1 cellular context compared by ENCODE assay signal in the genomic region with DNA sequence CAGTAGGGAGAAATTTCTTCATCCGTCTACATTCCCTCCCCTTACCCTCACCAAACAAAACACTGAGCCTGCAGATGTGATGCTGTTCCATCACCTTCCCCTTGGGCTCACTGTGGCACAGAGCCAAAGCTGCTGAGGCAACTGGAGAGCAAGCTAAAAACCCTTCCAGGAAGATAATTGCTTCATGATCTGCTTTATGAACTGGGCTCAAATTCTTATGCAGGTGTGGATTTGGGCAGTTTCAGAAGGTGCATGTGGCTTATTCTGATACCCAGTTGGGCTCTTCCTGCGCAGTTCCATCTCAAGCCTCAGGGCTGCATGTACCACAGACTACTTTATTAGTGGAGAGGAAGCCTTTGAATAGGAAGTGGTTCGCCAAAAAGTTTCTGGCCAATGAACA.
TF ChIP-seq lines count a peak whose summit lies in the region.

No MANE protein-coding gene starts in this region.

TF ChIP-seq in GM23338, 12 proteins besides CTCF, POLR2A, EP300 and RAD21 (continued from another document):
- TF ChIP-seq, protein P1, sequence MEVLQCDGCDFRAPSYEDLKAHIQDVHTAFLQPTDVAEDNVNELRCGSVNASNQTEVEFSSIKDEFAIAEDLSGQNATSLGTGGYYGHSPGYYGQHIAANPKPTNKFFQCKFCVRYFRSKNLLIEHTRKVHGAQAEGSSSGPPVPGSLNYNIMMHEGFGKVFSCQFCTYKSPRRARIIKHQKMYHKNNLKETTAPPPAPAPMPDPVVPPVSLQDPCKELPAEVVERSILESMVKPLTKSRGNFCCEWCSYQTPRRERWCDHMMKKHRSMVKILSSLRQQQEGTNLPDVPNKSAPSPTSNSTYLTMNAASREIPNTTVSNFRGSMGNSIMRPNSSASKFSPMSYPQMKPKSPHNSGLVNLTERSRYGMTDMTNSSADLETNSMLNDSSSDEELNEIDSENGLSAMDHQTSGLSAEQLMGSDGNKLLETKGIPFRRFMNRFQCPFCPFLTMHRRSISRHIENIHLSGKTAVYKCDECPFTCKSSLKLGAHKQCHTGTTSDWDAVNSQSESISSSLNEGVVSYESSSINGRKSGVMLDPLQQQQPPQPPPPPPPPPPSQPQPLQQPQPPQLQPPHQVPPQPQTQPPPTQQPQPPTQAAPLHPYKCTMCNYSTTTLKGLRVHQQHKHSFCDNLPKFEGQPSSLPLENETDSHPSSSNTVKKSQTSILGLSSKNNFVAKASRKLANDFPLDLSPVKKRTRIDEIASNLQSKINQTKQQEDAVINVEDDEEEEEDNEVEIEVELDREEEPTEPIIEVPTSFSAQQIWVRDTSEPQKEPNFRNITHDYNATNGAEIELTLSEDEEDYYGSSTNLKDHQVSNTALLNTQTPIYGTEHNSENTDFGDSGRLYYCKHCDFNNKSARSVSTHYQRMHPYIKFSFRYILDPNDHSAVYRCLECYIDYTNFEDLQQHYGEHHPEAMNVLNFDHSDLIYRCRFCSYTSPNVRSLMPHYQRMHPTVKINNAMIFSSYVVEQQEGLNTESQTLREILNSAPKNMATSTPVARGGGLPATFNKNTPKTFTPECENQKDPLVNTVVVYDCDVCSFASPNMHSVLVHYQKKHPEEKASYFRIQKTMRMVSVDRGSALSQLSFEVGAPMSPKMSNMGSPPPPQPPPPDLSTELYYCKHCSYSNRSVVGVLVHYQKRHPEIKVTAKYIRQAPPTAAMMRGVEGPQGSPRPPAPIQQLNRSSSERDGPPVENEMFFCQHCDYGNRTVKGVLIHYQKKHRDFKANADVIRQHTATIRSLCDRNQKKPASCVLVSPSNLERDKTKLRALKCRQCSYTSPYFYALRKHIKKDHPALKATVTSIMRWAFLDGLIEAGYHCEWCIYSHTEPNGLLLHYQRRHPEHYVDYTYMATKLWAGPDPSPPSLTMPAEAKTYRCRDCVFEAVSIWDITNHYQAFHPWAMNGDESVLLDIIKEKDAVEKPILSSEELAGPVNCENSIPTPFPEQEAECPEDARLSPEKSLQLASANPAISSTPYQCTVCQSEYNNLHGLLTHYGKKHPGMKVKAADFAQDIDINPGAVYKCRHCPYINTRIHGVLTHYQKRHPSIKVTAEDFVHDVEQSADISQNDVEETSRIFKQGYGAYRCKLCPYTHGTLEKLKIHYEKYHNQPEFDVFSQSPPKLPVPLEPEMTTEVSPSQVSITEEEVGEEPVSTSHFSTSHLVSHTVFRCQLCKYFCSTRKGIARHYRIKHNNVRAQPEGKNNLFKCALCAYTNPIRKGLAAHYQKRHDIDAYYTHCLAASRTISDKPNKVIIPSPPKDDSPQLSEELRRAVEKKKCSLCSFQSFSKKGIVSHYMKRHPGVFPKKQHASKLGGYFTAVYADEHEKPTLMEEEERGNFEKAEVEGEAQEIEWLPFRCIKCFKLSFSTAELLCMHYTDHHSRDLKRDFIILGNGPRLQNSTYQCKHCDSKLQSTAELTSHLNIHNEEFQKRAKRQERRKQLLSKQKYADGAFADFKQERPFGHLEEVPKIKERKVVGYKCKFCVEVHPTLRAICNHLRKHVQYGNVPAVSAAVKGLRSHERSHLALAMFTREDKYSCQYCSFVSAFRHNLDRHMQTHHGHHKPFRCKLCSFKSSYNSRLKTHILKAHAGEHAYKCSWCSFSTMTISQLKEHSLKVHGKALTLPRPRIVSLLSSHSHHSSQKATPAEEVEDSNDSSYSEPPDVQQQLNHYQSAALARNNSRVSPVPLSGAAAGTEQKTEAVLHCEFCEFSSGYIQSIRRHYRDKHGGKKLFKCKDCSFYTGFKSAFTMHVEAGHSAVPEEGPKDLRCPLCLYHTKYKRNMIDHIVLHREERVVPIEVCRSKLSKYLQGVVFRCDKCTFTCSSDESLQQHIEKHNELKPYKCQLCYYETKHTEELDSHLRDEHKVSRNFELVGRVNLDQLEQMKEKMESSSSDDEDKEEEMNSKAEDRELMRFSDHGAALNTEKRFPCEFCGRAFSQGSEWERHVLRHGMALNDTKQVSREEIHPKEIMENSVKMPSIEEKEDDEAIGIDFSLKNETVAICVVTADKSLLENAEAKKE (CRISPR knock-in tag; IDR thresholded peaks at IDR 0.05) = no peak
